Comparison of ENCODE assay signal across 1 cellular context in genomic region chr15:92917606-92918407, GRCh38.
TF ChIP-seq lines count a peak whose summit lies in the region.

No MANE protein-coding gene starts in this region.

TF ChIP-seq in HCT116, 20 proteins besides CTCF, POLR2A, EP300 and RAD21:
- TF ChIP-seq ZBTB33 (IDR thresholded peaks at IDR 0.05; ENCODE audit: extremely low read depth, insufficient replicate concordance, low read length) (no peak), POLR2AphosphoS5 (IDR thresholded peaks at IDR 0.05; ENCODE audit: low read depth, low read length) (peak; percentile 61; the same call in 1 of the 2 replicates), SRF (IDR thresholded peaks at IDR 0.05; ENCODE audit: low read depth) (peak; percentile 78), EZH2 (IDR thresholded peaks at IDR 0.05) (no peak), CEBPB (IDR thresholded peaks at IDR 0.05; ENCODE audit: low read depth) (peak; percentile 45; the same call in 1 of the 2 replicates), CBX3 (IDR thresholded peaks at IDR 0.05; ENCODE audit: low read depth) (peak; percentile 87; the same call in 1 of the 2 replicates), JUND (IDR thresholded peaks at IDR 0.05) (peak; percentile 64), FOSL1 (IDR thresholded peaks at IDR 0.05; ENCODE audit: low read depth) (0 out of 2 replicates have a peak, but pooled peaks have one; percentile 4), REST (IDR thresholded peaks at IDR 0.05; ENCODE audit: low read depth) (no peak), ZNF274 (IDR thresholded peaks at IDR 0.05; ENCODE audit: low read depth, low read length) (no peak), EGR1 (IDR thresholded peaks at IDR 0.05; ENCODE audit: low read depth) (peak; percentile 91), ATF3 (IDR thresholded peaks at IDR 0.05) (no peak; the same call in 1 of the 2 replicates), SIN3A (IDR thresholded peaks at IDR 0.05; ENCODE audit: low read depth) (no peak), YY1 (IDR thresholded peaks at IDR 0.05; ENCODE audit: extremely low read depth, insufficient replicate concordance, low read depth, low read length) (peak; percentile 100), SP1 (IDR thresholded peaks at IDR 0.05; ENCODE audit: low read depth) (peak; percentile 59), EZH2phosphoT487 (IDR thresholded peaks at IDR 0.05; ENCODE audit: borderline replicate concordance) (no peak)
